ENCODE assay signal across 11 cellular contexts in genomic region chr11:113184498-113184897, GRCh38.
DNase-seq lines count a peak whose midpoint lies in the region; ATAC-seq and TF ChIP-seq lines count a peak whose summit lies in the region.
"Had no signal": no experiment of that assay in that cellular context is flagged by ENCODE, and none has a peak within 500 bp of the region (broad histone marks: within the 10 kb centered on the region; RNA-seq: fewer than 3 reads in every experiment).

No MANE protein-coding gene starts in this region.

- no peaks in the 10 kb centered on the region for H4K20me1 ChIP-seq in PC-3 (ENCODE audit: low read length)

- H3K4me1 ChIP-seq in PC-3 (ENCODE audit: insufficient read depth, low read length) (peaks cover 5% of the 10 kb centered on the region; the same call in 1 of the 2 replicates), psoas muscle (peaks cover 8% of the 10 kb centered on the region)

- POLR2A ChIA-PET in PC-3 (lab: Charles Lee; ENCODE audit: unreplicated experiment), result no interaction called here

- no peak overlapping the region for H3K27ac ChIP-seq in PC-3 (ENCODE audit: low read length)
- H3K27ac ChIP-seq in psoas muscle, result no peak overlapping the region

- H3K9me3 ChIP-seq in PC-3 (ENCODE audit: low read length), result no peaks in the 10 kb centered on the region
- H3K9me3 ChIP-seq in psoas muscle, result no peaks in the 10 kb centered on the region

- intact Hi-C loops in PC-3 (cut with micrococcal nuclease), result no loop called here
- intact Hi-C loops in psoas muscle (cut with DNase I), result no loop called here

- H3K36me3 ChIP-seq in PC-3 (ENCODE audit: low read depth, low read length) (no peaks in the 10 kb centered on the region), psoas muscle (ENCODE audit: insufficient read depth in 1 of 2, low read depth in 1 of 2) (no peaks in the 10 kb centered on the region)

- H3K4me3 ChIP-seq in PC-3 (ENCODE audit: low read length) (no peak overlapping the region), epithelial cell of proximal tubule (ENCODE audit: low read depth, low read length) (no peak overlapping the region), psoas muscle (no peak overlapping the region)

- CTCF ChIA-PET in PC-3 (lab: Charles Lee), result no interaction called here

- H2AFZ ChIP-seq in PC-3 (ENCODE audit: low read length), result no peak overlapping the region

- H3K9me2 ChIP-seq in PC-3 (replicated peaks; ENCODE audit: low read length), result no peaks in the 10 kb centered on the region

- TF ChIP-seq CTCF in PC-3 (conservative IDR thresholded peaks at IDR 0.05; ENCODE audit: low read depth, low read length) (no peak), epithelial cell of proximal tubule (conservative IDR thresholded peaks at IDR 0.05; ENCODE audit: low read depth, low read length) (no peak), psoas muscle (IDR thresholded peaks at IDR 0.05) (no peak)

- 79 to 87% (median 85%) methylated on average over 5 of the region's 5 CpGs for WGBS in psoas muscle, 3 donors

- BruUV-seq in PC-3 (replicated peaks; lab: Mats Ljungman, UMichigan), result no TSS peak

- no peak for ATAC-seq in PC-3
- ATAC-seq in psoas muscle, result peak in 3 of 4 donors; percentile 50 to 77 (median 67)
- no peak for ATAC-seq in GM21737 (IDR thresholded peaks at IDR 0.05; ENCODE audit: unreplicated experiment)
- no peak for ATAC-seq in HG02885 (IDR thresholded peaks at IDR 0.05; ENCODE audit: poor library complexity, unreplicated experiment)

- peaks cover 44% of the 10 kb centered on the region; the same call in 1 of the 2 replicates for H3K27me3 ChIP-seq in PC-3 (ENCODE audit: low read length)
- peaks cover 0 to 5% (median 0%) of the 10 kb centered on the region in 3 donors for H3K27me3 ChIP-seq in psoas muscle (ENCODE audit: insufficient read depth in 3 of 3, low read length in 2 of 3)

- H3K9ac ChIP-seq in PC-3 (ENCODE audit: low read length), result no peak overlapping the region

- DNase-seq in H4 (ENCODE audit: low spot score), result peak; percentile 82
- DNase-seq in PC-3, result peak; percentile 75
- DNase-seq in epithelial cell of proximal tubule (ENCODE audit: low read depth), result peak; percentile 56
- DNase-seq in psoas muscle, result no peak
- DNase-seq in stimulated activated CD4-positive, alpha-beta T cell treated with anti-CD3 and anti-CD28 coated beads, Interleukin-15, amount 100 ng/mL, for 24 hours, result no peak
- no peak for DNase-seq in activated effector memory CD4-positive, alpha-beta T cell treated with Interleukin-2 at 50 U/mL for 16 hours
- DNase-seq: DMS 273 treated with DMSO at 0.1 percent for 48 hours, midbrain, NCI-H748 treated with DMSO at 0.1 percent for 48 hours had no signal

- H3K4me2 ChIP-seq in PC-3 (ENCODE audit: low read length), result no peak overlapping the region

- H3K79me2 ChIP-seq in PC-3 (ENCODE audit: low read length), result no peaks in the 10 kb centered on the region

- H3F3A ChIP-seq in PC-3 (ENCODE audit: low read length, unreplicated experiment), result no peaks in the 10 kb centered on the region

Comparison
In these comparisons a context has a peak if more than half of its experiments do, and no peak if none do; other contexts are left out.
1. DNase-seq: peak in H4 (single experiment), PC-3 (single experiment) and epithelial cell of proximal tubule (single experiment); none in psoas muscle (0 of 2), stimulated activated CD4-positive, alpha-beta T cell treated with anti-CD3 and anti-CD28 coated beads, Interleukin-15, amount 100 ng/mL, for 24 hours (single experiment) and activated effector memory CD4-positive, alpha-beta T cell treated with Interleukin-2 at 50 U/mL for 16 hours (single experiment).
2. ATAC-seq: peak in psoas muscle (3 of 4); none in PC-3 (single experiment), GM21737 (single experiment) and HG02885 (single experiment).